In genomic region chr15:75661041-75661778, GRCh38 we compare ENCODE assay signal across 8 cellular contexts. TPM values are rescaled to one million over a fixed set of nuclear protein-coding genes. Genes with fewer than 3 reads are reported as not detected.
DNase-seq lines count a peak whose midpoint lies in the region; ATAC-seq, FAIRE-seq and TF ChIP-seq lines count a peak whose summit lies in the region.

No MANE protein-coding gene starts in this region.

- TF ChIP-seq CTCF in HEK293 (tag by site-specific recombination; IDR thresholded peaks at IDR 0.05) (no peak), bronchial epithelial cell (IDR thresholded peaks at IDR 0.05; ENCODE audit: insufficient read depth, low read length, severe bottlenecking) (no peak), kidney epithelial cell (IDR thresholded peaks at IDR 0.05; ENCODE audit: insufficient read depth, low read length, poor library complexity, severe bottlenecking) (no peak)

- FAIRE-seq in bronchial epithelial cell (lab: Jason Lieb, UNC): no peak

- CTCF ChIA-PET in HEK293 (lab: Yijun Ruan, JAX): interaction anchor here (0.6 to 1.1 kb wide), 3 partner anchors 11 to 293 kb away, joined by 3 read pairs; no protein-coding TSS in a partner anchor

- H3K4me3 ChIP-seq in HEK293 (ENCODE audit: low read depth, low read length): no peak overlapping the region
- no peak overlapping the region for H3K4me3 ChIP-seq in bronchial epithelial cell (ENCODE audit: low read depth, low read length)
- H3K4me3 ChIP-seq in kidney epithelial cell (ENCODE audit: low read depth, low read length): no peak overlapping the region
- H3K4me3 ChIP-seq in stomach smooth muscle (ENCODE audit: low read length in 2 of 2): peak overlapping the region; percentile 0 to 52

- DNase-seq in bronchial epithelial cell (ENCODE audit: low read depth): peak; percentile 90
- DNase-seq in kidney epithelial cell (ENCODE audit: low read depth): peak; percentile 72
- no peak for DNase-seq in NCI-H510A treated with DMSO at 0.1 percent for 48 hours (lab: John Stamatoyannopoulos, UW)
- no peak for DNase-seq in SHP77 (lab: John Stamatoyannopoulos, UW)
- DNase-seq in Kasumi-1 (lab: John Stamatoyannopoulos, UW): no peak

- POLR2A ChIA-PET in HEK293 (lab: Yijun Ruan, JAX): interaction anchor here (0.6 to 2.2 kb wide), 8 partner anchors 12 to 294 kb away, joined by 3 to 14 read pairs (median 6); partner anchors contain the start of genes IMP3, SNUPN and SNX33

- H3K36me3 ChIP-seq in HEK293 (ENCODE audit: control insufficient read depth in 2 of 2, insufficient read depth in 1 of 2, low read length in 2 of 2) (peaks cover 0 to 9% of the 10 kb centered on the region in 2 experiments; a peak in 1 of 3 replicates), bronchial epithelial cell (ENCODE audit: control insufficient read depth, insufficient read depth, low read length) (peaks cover 10% of the 10 kb centered on the region), kidney epithelial cell (ENCODE audit: control insufficient read depth, insufficient read depth, low read length) (no peaks in the 10 kb centered on the region), stomach smooth muscle (ENCODE audit: control insufficient read depth in 2 of 2, insufficient read depth in 2 of 2, low read length in 2 of 2) (peaks cover 24 to 26% of the 10 kb centered on the region in 2 donors)

- H3K27ac ChIP-seq in HEK293 (ENCODE audit: extremely low read depth, low read depth, low read length): no peak overlapping the region
- H3K27ac ChIP-seq in stomach smooth muscle (ENCODE audit: low read length): peak overlapping the region; percentile 93

- peak overlapping the region; percentile 40 to 72 for H3K9ac ChIP-seq in stomach smooth muscle (ENCODE audit: low read length in 2 of 2)

- H3K27me3 ChIP-seq in bronchial epithelial cell (ENCODE audit: control insufficient read depth, insufficient read depth, low read length) (no peaks in the 10 kb centered on the region), kidney epithelial cell (ENCODE audit: control insufficient read depth, insufficient read depth, low read length) (no peaks in the 10 kb centered on the region), stomach smooth muscle (ENCODE audit: control insufficient read depth in 1 of 2, insufficient read depth in 2 of 2, low read length in 2 of 2) (no peaks in the 10 kb centered on the region)

- H3K4me1 ChIP-seq in HEK293 (ENCODE audit: control insufficient read depth, insufficient read depth, low read length): no peaks in the 10 kb centered on the region
- peaks cover 43% of the 10 kb centered on the region for H3K4me1 ChIP-seq in stomach smooth muscle (ENCODE audit: control insufficient read depth, insufficient read depth, low read length)

- H3K9me3 ChIP-seq in HEK293 (ENCODE audit: control insufficient read depth, insufficient read depth, low read depth, low read length) (no peaks in the 10 kb centered on the region), stomach smooth muscle (ENCODE audit: control insufficient read depth in 2 of 2, low read length in 2 of 2) (no peaks in the 10 kb centered on the region)

- ATAC-seq in GM21447 (IDR thresholded peaks at IDR 0.05; ENCODE audit: unreplicated experiment): no peak

TF ChIP-seq in HEK293, 187 proteins besides CTCF, POLR2A, EP300 and RAD21:
- no peak for TF ChIP-seq ZNF585B (tag by site-specific recombination; IDR thresholded peaks at IDR 0.05)
- TF ChIP-seq WT1 (tag by site-specific recombination; IDR thresholded peaks at IDR 0.05): peak; percentile 54; the same call in 1 of the 2 replicates
- TF ChIP-seq SP3 (tag by site-specific recombination; IDR thresholded peaks at IDR 0.05): peak; percentile 40; the same call in 1 of the 2 replicates
- TF ChIP-seq ZNF560 (tag by site-specific recombination; IDR thresholded peaks at IDR 0.05; ENCODE audit: borderline replicate concordance): no peak
- no peak for TF ChIP-seq ZNF341 (tag by site-specific recombination; IDR thresholded peaks at IDR 0.05; ENCODE audit: low read depth)
- peak; percentile 25; the same call in 1 of the 2 replicates for TF ChIP-seq SP2 (tag by site-specific recombination; IDR thresholded peaks at IDR 0.05)
- TF ChIP-seq KLF1 (tag by site-specific recombination; IDR thresholded peaks at IDR 0.05): peak; percentile 83
- TF ChIP-seq KLF17 (tag by site-specific recombination; IDR thresholded peaks at IDR 0.05): 0 out of 2 replicates have a peak, but pooled peaks have one; percentile 49
- TF ChIP-seq SCRT2 (tag by site-specific recombination; IDR thresholded peaks at IDR 0.05): no peak
- TF ChIP-seq ZNF23 (tag by site-specific recombination; IDR thresholded peaks at IDR 0.05; ENCODE audit: borderline replicate concordance): no peak
- peak; percentile 89; the same call in 1 of the 2 replicates for TF ChIP-seq ZBTB6 (tag by site-specific recombination; IDR thresholded peaks at IDR 0.05)

RNA-seq across cellular contexts. Expression of gene SNX33, which starts 13.5 kb away (rescaled TPM):
- total RNA-seq in bronchial epithelial cell: 15.0 and 19.8 TPM in 2 replicates
- total RNA-seq in kidney epithelial cell: 23.4 and 25.7 TPM in 2 replicates

RNA-seq across cellular contexts. Expression of gene IMP3, which starts 21.2 kb away (rescaled TPM):
- total RNA-seq in bronchial epithelial cell (95.0 and 215 TPM in 2 replicates), kidney epithelial cell (95.9 and 97.7 TPM in 2 replicates)

RNA-seq across cellular contexts. Expression of gene SNUPN, which starts 35.7 kb away (rescaled TPM):
- total RNA-seq in bronchial epithelial cell: 16.1 and 18.8 TPM in 2 replicates
- total RNA-seq in kidney epithelial cell: 17.4 and 21.3 TPM in 2 replicates

RNA-seq across cellular contexts. Expression of gene CSPG4, which starts 51.4 kb away (rescaled TPM):
- 0.79 and 6.3 TPM in 2 replicates for total RNA-seq in bronchial epithelial cell
- total RNA-seq in kidney epithelial cell: 1.2 and 1.7 TPM in 2 replicates

Comparison
In these comparisons a context has a peak if more than half of its experiments do, and no peak if none do; other contexts are left out.
1. H3K4me3 ChIP-seq: peak in stomach smooth muscle (2 of 2); none in HEK293 (single experiment), bronchial epithelial cell (single experiment) and kidney epithelial cell (single experiment).
2. DNase-seq: peak in bronchial epithelial cell (single experiment) and kidney epithelial cell (single experiment); none in NCI-H510A treated with DMSO at 0.1 percent for 48 hours (single experiment), SHP77 (0 of 2) and Kasumi-1 (0 of 2).